Comparison of ENCODE assay signal across 8 cellular contexts in genomic region chr4:155973639-155974475, GRCh38. TPM values are rescaled to one million over a fixed set of nuclear protein-coding genes. Genes with fewer than 3 reads are reported as not detected.
DNase-seq lines count a peak whose midpoint lies in the region; ATAC-seq, FAIRE-seq and TF ChIP-seq lines count a peak whose summit lies in the region.

No MANE protein-coding gene starts in this region.

- DNase-seq in keratinocyte (ENCODE audit: low read depth, low spot score) (no peak), NCI-H2227 (lab: John Stamatoyannopoulos, UW; ENCODE audit: unreplicated experiment) (no peak), BE2C (no peak), GM10248 (ENCODE audit: extremely low spot score) (no peak), cerebellar cortex (ENCODE audit: low spot score) (no peak)

- H3K9ac ChIP-seq in HUES6 (ENCODE audit: low read length) = no peak overlapping the region
- H3K9ac ChIP-seq in keratinocyte (ENCODE audit: control insufficient read depth, extremely low read depth, insufficient read depth, low read length) = no peak overlapping the region

- H2AFZ ChIP-seq in keratinocyte (ENCODE audit: control insufficient read depth, low read length) = no peak overlapping the region

- H3K36me3 ChIP-seq in HUES6 (ENCODE audit: control insufficient read depth, insufficient read depth, low read length) (no peaks in the 10 kb centered on the region), keratinocyte (ENCODE audit: control insufficient read depth in 2 of 2, extremely low read depth in 1 of 2, insufficient read depth in 2 of 2, low read length in 2 of 2) (no peaks in the 10 kb centered on the region), BE2C (no peaks in the 10 kb centered on the region)

- H3K27ac ChIP-seq in HUES6 (ENCODE audit: low read depth, low read length) (peak overlapping the region; percentile 44; the same call in 1 of the 2 replicates), keratinocyte (ENCODE audit: control insufficient read depth, insufficient read depth, low read length) (no peak overlapping the region)

- H3K4me3 ChIP-seq in HUES6 (ENCODE audit: low read depth, low read length) = no peak overlapping the region
- H3K4me3 ChIP-seq in keratinocyte (ENCODE audit: control insufficient read depth in 2 of 3, extremely low read depth in 1 of 3, insufficient read depth in 2 of 3, low read depth in 1 of 3, low read length in 3 of 3) = no peak overlapping the region
- no peak overlapping the region for H3K4me3 ChIP-seq in BE2C (ENCODE audit: low read depth, low read length)

- POLR2A ChIA-PET in GM10248 (lab: Yijun Ruan, JAX) = no interaction called here

- dilution Hi-C loops in keratinocyte (cut with MboI; ENCODE audit: extremely low pct_ligation_motif_present, low sequenced_read_pairs) = no loop called here

- H3K9me1 ChIP-seq in keratinocyte (ENCODE audit: control insufficient read depth, extremely low read depth, insufficient read depth, low read length) = no peaks in the 10 kb centered on the region

- no peak for TF ChIP-seq CTCF in keratinocyte (optimal IDR thresholded peaks at IDR 0.05 in 1 of 3, IDR thresholded peaks at IDR 0.05 in 1 of 3, conservative IDR thresholded peaks at IDR 0.05 in 1 of 3; ENCODE audit: extremely low read depth in 1 of 3, insufficient read depth in 2 of 3, low read length in 3 of 3)
- TF ChIP-seq CTCF in BE2C (IDR thresholded peaks at IDR 0.05; ENCODE audit: low read depth, low read length) = no peak
- TF ChIP-seq CTCF in GM10248 (IDR thresholded peaks at IDR 0.05; ENCODE audit: control extremely low read depth, extremely low read depth, low read depth, missing control alignments) = no peak

- H3K27me3 ChIP-seq in HUES6 (ENCODE audit: control insufficient read depth, insufficient read depth, low read length) = no peaks in the 10 kb centered on the region
- no peaks in the 10 kb centered on the region for H3K27me3 ChIP-seq in keratinocyte (ENCODE audit: control insufficient read depth, extremely low read depth, insufficient read depth, low read length)
- no peaks in the 10 kb centered on the region; the same call in none of the 2 replicates for H3K27me3 ChIP-seq in BE2C

- H3K4me1 ChIP-seq in HUES6 (ENCODE audit: control insufficient read depth, insufficient read depth, low read length) = peaks cover 13% of the 10 kb centered on the region
- H3K4me1 ChIP-seq in keratinocyte (ENCODE audit: control insufficient read depth, extremely low read depth, insufficient read depth, low read length) = peaks cover 12% of the 10 kb centered on the region
- H3K4me1 ChIP-seq in BE2C = no peaks in the 10 kb centered on the region

- H3K4me2 ChIP-seq in keratinocyte (ENCODE audit: control insufficient read depth, extremely low read depth, insufficient read depth, low read depth, low read length) = peak overlapping the region; percentile 9

- H3K9me3 ChIP-seq in HUES6 (ENCODE audit: control insufficient read depth, insufficient read depth, low read depth, low read length) (peaks cover 15% of the 10 kb centered on the region), keratinocyte (ENCODE audit: control insufficient read depth, low read depth, low read length) (no peaks in the 10 kb centered on the region), BE2C (no peaks in the 10 kb centered on the region)

- H4K20me1 ChIP-seq in keratinocyte (ENCODE audit: control insufficient read depth, extremely low read depth, insufficient read depth, low read length) = no peaks in the 10 kb centered on the region

- ATAC-seq in GM18907 (IDR thresholded peaks at IDR 0.05; ENCODE audit: unreplicated experiment) (peak; percentile 40), HG02759 (IDR thresholded peaks at IDR 0.05; ENCODE audit: unreplicated experiment) (peak; percentile 28)

- peak; percentile 64 for FAIRE-seq in keratinocyte (lab: Jason Lieb, UNC)

- no peaks in the 10 kb centered on the region for H3K79me2 ChIP-seq in keratinocyte (ENCODE audit: control insufficient read depth, insufficient read depth, low read length)

- CTCF ChIA-PET in GM10248 (lab: Yijun Ruan, JAX) = interaction anchor here (1.0 to 4.4 kb wide), 8 partner anchors 9 to 995 kb away, joined by 3 to 18 read pairs (median 5); partner anchors contain the start of gene CTSO

RNA-seq across cellular contexts. Expression of gene CTSO, which starts 20.2 kb away (rescaled TPM):
- polyA plus RNA-seq in keratinocyte = 3.0 to 3.8 TPM (median 3.3 TPM) in 3 replicates
- 1.2 TPM for polyA plus RNA-seq in keratinocyte (2011; ENCODE audit: low read depth)
- polyA plus RNA-seq in keratinocyte (2011; cell fraction: cytosol; rRNA removed) = 2.1 and 4.7 TPM in 2 replicates
- polyA plus RNA-seq in keratinocyte (2011; cell fraction: nucleus; rRNA removed) = 4.9 and 6.7 TPM in 2 replicates
- 1.7 and 2.2 TPM in 2 replicates for polyA plus RNA-seq in keratinocyte (2012; ENCODE audit: low replicate concordance)
- polyA minus RNA-seq in keratinocyte = 0.59 to 2.3 TPM (median 1.5 TPM) in 3 replicates
- 1.7 TPM for polyA minus RNA-seq in keratinocyte (2011; cell fraction: cytosol; rRNA and poly(A)+ RNA removed)
- 1.2 and 3.3 TPM in 2 replicates for polyA minus RNA-seq in keratinocyte (2011; cell fraction: nucleus; rRNA and poly(A)+ RNA removed)
- 0.34 TPM for polyA plus RNA-seq in BE2C (2012; ENCODE audit: insufficient read depth, insufficient read length, low read depth)
